Comparison of ENCODE assay signal across 1 cellular context in genomic region chr15:63010920-63011693, GRCh38.
A peak's percentile ranks its signal among the peaks of the same experiment; 100 is the strongest.
TF ChIP-seq lines count a peak whose summit lies in the region.

No MANE protein-coding gene starts in this region.

TF ChIP-seq in HepG2, 621 proteins besides CTCF, POLR2A, EP300 and RAD21 (continued from another document and continues in another):
- peak; percentile 86; the same call in 1 of the 2 replicates for TF ChIP-seq ZMYM3 (CRISPR knock-in tag; IDR thresholded peaks at IDR 0.05)
- no peak for TF ChIP-seq HNRNPH1 (optimal IDR thresholded peaks at IDR 0.05; ENCODE audit: low read depth, low read length)
- no peak for TF ChIP-seq ZNF337 (CRISPR knock-in tag; IDR thresholded peaks at IDR 0.05; ENCODE audit: borderline replicate concordance, low read depth)
- no peak for TF ChIP-seq JARID2 (CRISPR knock-in tag; IDR thresholded peaks at IDR 0.05; ENCODE audit: insufficient replicate concordance)
- peak; percentile 77 for TF ChIP-seq MIXL1 (CRISPR knock-in tag; IDR thresholded peaks at IDR 0.05)
- no peak for TF ChIP-seq BHLHE40 (IDR thresholded peaks at IDR 0.05; ENCODE audit: low read length)
- TF ChIP-seq ARID2 (CRISPR knock-in tag; IDR thresholded peaks at IDR 0.05; ENCODE audit: borderline replicate concordance), result 0 out of 2 replicates have a peak, but pooled peaks have one; percentile 51
- TF ChIP-seq HDAC6 (IDR thresholded peaks at IDR 0.05; ENCODE audit: low read depth, low read length), result no peak
- TF ChIP-seq ZNF441 (CRISPR knock-in tag; IDR thresholded peaks at IDR 0.05; ENCODE audit: borderline replicate concordance), result peak; percentile 36; the same call in 1 of the 2 replicates
- no peak for TF ChIP-seq MXD3 (CRISPR knock-in tag; IDR thresholded peaks at IDR 0.05)
- TF ChIP-seq ZMAT3 (CRISPR knock-in tag; conservative IDR thresholded peaks at IDR 0.05), result no peak
- TF ChIP-seq MLX (CRISPR knock-in tag; IDR thresholded peaks at IDR 0.05), result 0 out of 2 replicates have a peak, but pooled peaks have one; percentile 46
- peak; percentile 68 for TF ChIP-seq ERF (CRISPR knock-in tag; IDR thresholded peaks at IDR 0.05)
- peak; percentile 61 for TF ChIP-seq FOXP4 (CRISPR knock-in tag; IDR thresholded peaks at IDR 0.05)
- TF ChIP-seq ZNF724P (CRISPR knock-in tag; IDR thresholded peaks at IDR 0.05; ENCODE audit: borderline replicate concordance), result no peak
- TF ChIP-seq YEATS4 (CRISPR knock-in tag; IDR thresholded peaks at IDR 0.05; ENCODE audit: borderline replicate concordance), result 0 out of 2 replicates have a peak, but pooled peaks have one; percentile 45
- peak; percentile 91 for TF ChIP-seq ARID5B (CRISPR knock-in tag; IDR thresholded peaks at IDR 0.05)
- no peak for TF ChIP-seq ZNF101 (CRISPR knock-in tag; IDR thresholded peaks at IDR 0.05; ENCODE audit: borderline replicate concordance, low read depth)
- no peak for TF ChIP-seq CENPT (CRISPR knock-in tag; IDR thresholded peaks at IDR 0.05; ENCODE audit: low read depth)
- TF ChIP-seq ETV5 (CRISPR knock-in tag; IDR thresholded peaks at IDR 0.05; ENCODE audit: borderline replicate concordance), result peak; percentile 90; the same call in 1 of the 2 replicates
- 0 out of 2 replicates have a peak, but pooled peaks have one; percentile 20 for TF ChIP-seq ELF1 (CRISPR knock-in tag; IDR thresholded peaks at IDR 0.05)
- TF ChIP-seq TARDBP (CRISPR knock-in tag; IDR thresholded peaks at IDR 0.05), result peak; percentile 75
- peak; percentile 46; the same call in 1 of the 2 replicates for TF ChIP-seq ZNF772 (CRISPR knock-in tag; IDR thresholded peaks at IDR 0.05)
- TF ChIP-seq MNT (IDR thresholded peaks at IDR 0.05), result no peak
- TF ChIP-seq ZNF362 (CRISPR knock-in tag; IDR thresholded peaks at IDR 0.05; ENCODE audit: borderline replicate concordance), result no peak
- TF ChIP-seq ZNF639 (CRISPR knock-in tag; conservative IDR thresholded peaks at IDR 0.05), result no peak
- TF ChIP-seq SMYD3 (CRISPR knock-in tag; IDR thresholded peaks at IDR 0.05), result 0 out of 2 replicates have a peak, but pooled peaks have one; percentile 27
- peak; percentile 76; the same call in 1 of the 2 replicates for TF ChIP-seq ZBTB7B (CRISPR knock-in tag; IDR thresholded peaks at IDR 0.05)
- no peak for TF ChIP-seq MTERF4 (CRISPR knock-in tag; IDR thresholded peaks at IDR 0.05)
- TF ChIP-seq GATAD2A (CRISPR knock-in tag; IDR thresholded peaks at IDR 0.05), result peak; percentile 87
- no peak for TF ChIP-seq CREB1 (IDR thresholded peaks at IDR 0.05)
- peak; percentile 56; the same call in 1 of the 2 replicates for TF ChIP-seq CREB1 (CRISPR knock-in tag; IDR thresholded peaks at IDR 0.05)
- TF ChIP-seq ZNF234 (CRISPR knock-in tag; conservative IDR thresholded peaks at IDR 0.05), result no peak
- TF ChIP-seq PHF5A (CRISPR knock-in tag; IDR thresholded peaks at IDR 0.05; ENCODE audit: low read depth, unreplicated experiment), result peak; percentile 35
- TF ChIP-seq ZNF503 (CRISPR knock-in tag; IDR thresholded peaks at IDR 0.05), result peak; percentile 67; the same call in 1 of the 2 replicates
- TF ChIP-seq DMAP1 (CRISPR knock-in tag; IDR thresholded peaks at IDR 0.05), result peak; percentile 32; the same call in 1 of the 2 replicates
- no peak for TF ChIP-seq CERS6 (CRISPR knock-in tag; IDR thresholded peaks at IDR 0.05)
- TF ChIP-seq TEAD3 (CRISPR knock-in tag; optimal IDR thresholded peaks at IDR 0.05; ENCODE audit: borderline replicate concordance), result peak; percentile 85
- TF ChIP-seq ZNF292 (CRISPR knock-in tag; IDR thresholded peaks at IDR 0.05; ENCODE audit: borderline replicate concordance, low read depth), result 0 out of 2 replicates have a peak, but pooled peaks have one; percentile 18
- no peak for TF ChIP-seq MBD4 (IDR thresholded peaks at IDR 0.05; ENCODE audit: borderline replicate concordance, low read length)
- no peak for TF ChIP-seq ZNF83 (CRISPR knock-in tag; IDR thresholded peaks at IDR 0.05; ENCODE audit: borderline replicate concordance)
- no peak for TF ChIP-seq CENPBD1 (CRISPR knock-in tag; IDR thresholded peaks at IDR 0.05; ENCODE audit: borderline replicate concordance, low read depth)
- peak; percentile 46; the same call in 1 of the 2 replicates for TF ChIP-seq ZNF580 (CRISPR knock-in tag; IDR thresholded peaks at IDR 0.05; ENCODE audit: borderline replicate concordance, low read depth)
- TF ChIP-seq ZNF577 (CRISPR knock-in tag; IDR thresholded peaks at IDR 0.05; ENCODE audit: borderline replicate concordance, low read depth), result no peak
- TF ChIP-seq ZNF44 (CRISPR knock-in tag; IDR thresholded peaks at IDR 0.05), result no peak
- no peak for TF ChIP-seq ATF7 (IDR thresholded peaks at IDR 0.05)
- TF ChIP-seq ATF7 (CRISPR knock-in tag; IDR thresholded peaks at IDR 0.05), result no peak
- TF ChIP-seq SMAD1 (CRISPR knock-in tag; IDR thresholded peaks at IDR 0.05; ENCODE audit: borderline replicate concordance, low read depth), result no peak
- TF ChIP-seq REXO4 (CRISPR knock-in tag; IDR thresholded peaks at IDR 0.05; ENCODE audit: borderline replicate concordance), result no peak
- peak; percentile 54 for TF ChIP-seq TBX2 (CRISPR knock-in tag; IDR thresholded peaks at IDR 0.05; ENCODE audit: borderline replicate concordance)
- TF ChIP-seq ZNF644 (CRISPR knock-in tag; IDR thresholded peaks at IDR 0.05; ENCODE audit: low read depth), result peak; percentile 90
- peak; percentile 94 for TF ChIP-seq ZMYM4 (CRISPR knock-in tag; IDR thresholded peaks at IDR 0.05)
